1 cellular context compared by ENCODE assay signal in genomic region chr1:1431845-1432565, GRCh38.
TF ChIP-seq lines count a peak whose summit lies in the region.

No MANE protein-coding gene starts in this region.

TF ChIP-seq in HepG2, 621 proteins besides CTCF, POLR2A, EP300 and RAD21 (continued from another document and continues in another):
- TF ChIP-seq ZNF710 (CRISPR knock-in tag; IDR thresholded peaks at IDR 0.05; ENCODE audit: borderline replicate concordance) (peak; percentile 76; the same call in 1 of the 2 replicates), CHD4 (IDR thresholded peaks at IDR 0.05; ENCODE audit: borderline replicate concordance, low read length) (no peak), HIVEP1 (CRISPR knock-in tag; IDR thresholded peaks at IDR 0.05) (peak; percentile 99), ZNF7 (CRISPR knock-in tag; IDR thresholded peaks at IDR 0.05) (no peak), ZHX2 (IDR thresholded peaks at IDR 0.05; ENCODE audit: low read depth) (no peak), ZHX2 (CRISPR knock-in tag; IDR thresholded peaks at IDR 0.05; ENCODE audit: borderline replicate concordance) (no peak; the same call in 1 of the 2 replicates), PHF5A (CRISPR knock-in tag; IDR thresholded peaks at IDR 0.05; ENCODE audit: low read depth, unreplicated experiment) (no peak), ZNF557 (CRISPR knock-in tag; IDR thresholded peaks at IDR 0.05) (no peak), RNF2 (conservative IDR thresholded peaks at IDR 0.05; ENCODE audit: low read depth) (no peak), GLMP (CRISPR knock-in tag; IDR thresholded peaks at IDR 0.05; ENCODE audit: borderline replicate concordance) (no peak), KLF6 (CRISPR knock-in tag; IDR thresholded peaks at IDR 0.05) (peak; percentile 79; the same call in 1 of the 2 replicates), ZMAT5 (CRISPR knock-in tag; IDR thresholded peaks at IDR 0.05; ENCODE audit: borderline replicate concordance, low read depth) (no peak), ZNF543 (CRISPR knock-in tag; IDR thresholded peaks at IDR 0.05) (no peak), ZNF10 (CRISPR knock-in tag; IDR thresholded peaks at IDR 0.05; ENCODE audit: borderline replicate concordance, low read depth) (no peak), NR0B2 (CRISPR knock-in tag; IDR thresholded peaks at IDR 0.05) (no peak), PBX3 (CRISPR knock-in tag; IDR thresholded peaks at IDR 0.05; ENCODE audit: borderline replicate concordance) (no peak), GMEB1 (CRISPR knock-in tag; IDR thresholded peaks at IDR 0.05; ENCODE audit: borderline replicate concordance) (peak; percentile 68; the same call in 1 of the 2 replicates), FLYWCH1 (CRISPR knock-in tag; IDR thresholded peaks at IDR 0.05) (no peak), BRD4 (CRISPR knock-in tag; IDR thresholded peaks at IDR 0.05) (peak; percentile 13; the same call in 1 of the 2 replicates), ZBTB7A (CRISPR knock-in tag; IDR thresholded peaks at IDR 0.05) (peak; percentile 63; the same call in 1 of the 2 replicates), ZNF777 (CRISPR knock-in tag; IDR thresholded peaks at IDR 0.05) (0 out of 2 replicates have a peak, but pooled peaks have one; percentile 17), ZNF20 (CRISPR knock-in tag; IDR thresholded peaks at IDR 0.05) (no peak), YEATS4 (CRISPR knock-in tag; IDR thresholded peaks at IDR 0.05; ENCODE audit: borderline replicate concordance) (peak; percentile 54), ZKSCAN1 (IDR thresholded peaks at IDR 0.05; ENCODE audit: low read length) (no peak), ZNF547 (CRISPR knock-in tag; IDR thresholded peaks at IDR 0.05) (peak; percentile 90), IKZF5 (CRISPR knock-in tag; IDR thresholded peaks at IDR 0.05) (peak; percentile 61; the same call in 1 of the 2 replicates), ELF3 (CRISPR knock-in tag; IDR thresholded peaks at IDR 0.05) (peak; percentile 77), TFDP1 (CRISPR knock-in tag; IDR thresholded peaks at IDR 0.05; ENCODE audit: borderline replicate concordance) (no peak), ATF7 (IDR thresholded peaks at IDR 0.05) (no peak), ATF7 (CRISPR knock-in tag; IDR thresholded peaks at IDR 0.05) (no peak), CREB3 (CRISPR knock-in tag; IDR thresholded peaks at IDR 0.05) (no peak), ZNF569 (CRISPR knock-in tag; IDR thresholded peaks at IDR 0.05; ENCODE audit: borderline replicate concordance) (no peak), E2F1 (CRISPR knock-in tag; IDR thresholded peaks at IDR 0.05) (no peak), POGK (CRISPR knock-in tag; conservative IDR thresholded peaks at IDR 0.05) (peak; percentile 51; the same call in 1 of the 2 replicates), CBFB (CRISPR knock-in tag; IDR thresholded peaks at IDR 0.05) (peak; percentile 49), ZNF703 (CRISPR knock-in tag; IDR thresholded peaks at IDR 0.05; ENCODE audit: borderline replicate concordance) (no peak), NCOR1 (IDR thresholded peaks at IDR 0.05; ENCODE audit: borderline replicate concordance, low read length) (no peak; the same call in 1 of the 2 replicates), REPIN1 (CRISPR knock-in tag; IDR thresholded peaks at IDR 0.05; ENCODE audit: borderline replicate concordance, low read depth) (peak; percentile 42; the same call in 1 of the 2 replicates), NFYB (CRISPR knock-in tag; IDR thresholded peaks at IDR 0.05) (peak; percentile 41; the same call in 1 of the 2 replicates), HDAC2 (CRISPR knock-in tag; IDR thresholded peaks at IDR 0.05) (peak; percentile 69; the same call in 1 of the 2 replicates), ZNF607 (CRISPR knock-in tag; IDR thresholded peaks at IDR 0.05; ENCODE audit: borderline replicate concordance) (no peak), HNRNPH1 (optimal IDR thresholded peaks at IDR 0.05; ENCODE audit: low read depth, low read length) (peak; percentile 89), ZNF354B (CRISPR knock-in tag; IDR thresholded peaks at IDR 0.05) (no peak)
